ENCODE assay signal across 13 cellular contexts in genomic region chr18:42187611-42188378, GRCh38.
DNase-seq lines count a peak whose midpoint lies in the region; ATAC-seq and TF ChIP-seq lines count a peak whose summit lies in the region.
"Had no signal": no experiment of that assay in that cellular context is flagged by ENCODE, and none has a peak within 500 bp of the region (broad histone marks: within the 10 kb centered on the region; RNA-seq: fewer than 3 reads in every experiment).

No MANE protein-coding gene starts in this region.

- H3K4me2 ChIP-seq in trophoblast cell (ENCODE audit: low read length) = no peak overlapping the region

- H4K12ac ChIP-seq in trophoblast cell (ENCODE audit: low read depth, low read length) = no peak overlapping the region

- H3K4me1 Mint-ChIP-seq in activated naive CD4-positive, alpha-beta T cell treated with anti-CD3 and anti-CD28 coated beads for 36 hours (ENCODE audit: low read depth) = no peaks in the 10 kb centered on the region

- DNase-seq in trophoblast cell (no peak), HEK293T (ENCODE audit: extremely low spot score) (no peak)
- DNase-seq in stimulated activated naive CD8-positive, alpha-beta T cell treated with anti-CD3 and anti-CD28 coated beads, Interleukin-15, Interleukin-2, amounts not matched to agents 100 U/mL and 50 U/mL, for 24 hours = no peak
- no peak for DNase-seq in activated naive CD4-positive, alpha-beta T cell treated with anti-CD3 and anti-CD28 coated beads for 36 hours
- DNase-seq: HFFc6; stimulated activated CD4-positive, alpha-beta T cell treated with anti-CD3 and anti-CD28 coated beads, Interleukin-2, amount 100 ng/mL, for 24 hours; tibial artery had no signal

- H2BK5ac ChIP-seq in trophoblast cell (ENCODE audit: low read depth, low read length, poor library complexity) = no peak overlapping the region

- no peak overlapping the region for H2AFZ ChIP-seq in trophoblast cell (ENCODE audit: insufficient read depth, low read length, poor library complexity)

- no peak overlapping the region for H3K27ac Mint-ChIP-seq in activated naive CD4-positive, alpha-beta T cell treated with anti-CD3 and anti-CD28 coated beads for 36 hours
- H3K27ac Mint-ChIP-seq: HFFc6 had no signal

- intact Hi-C loops in activated naive CD4-positive, alpha-beta T cell treated with anti-CD3 and anti-CD28 coated beads for 36 hours (cut with micrococcal nuclease) = no loop called here

- no peaks in the 10 kb centered on the region for H3K36me3 ChIP-seq in trophoblast cell (ENCODE audit: control insufficient read depth in 1 of 2, insufficient read depth in 2 of 2, low read length in 2 of 2)
- H3K36me3 ChIP-seq: tibial artery had no signal

- WGBS in trophoblast cell (ENCODE audit: extremely low coverage, insufficient coverage, insufficient read length) = no CpG with 5 or more reads among the region's 4 CpGs

- no peaks in the 10 kb centered on the region for H3K79me2 ChIP-seq in trophoblast cell (ENCODE audit: control insufficient read depth, insufficient read depth, low read length, poor library complexity)

- TF ChIP-seq POLR2A in GM18505 (IDR thresholded peaks at IDR 0.05; ENCODE audit: borderline replicate concordance, extremely low read depth, insufficient read depth, insufficient read length) = no peak

- peak overlapping the region; percentile 9 for H2BK12ac ChIP-seq in trophoblast cell (ENCODE audit: low read length)

- H3K36me3 Mint-ChIP-seq in activated naive CD4-positive, alpha-beta T cell treated with anti-CD3 and anti-CD28 coated beads for 36 hours (ENCODE audit: low read depth) = no peaks in the 10 kb centered on the region

- CTCF ChIA-PET in HEK293T (lab: Yijun Ruan, JAX) = no interaction called here
- CTCF ChIA-PET in activated naive CD4-positive, alpha-beta T cell treated with anti-CD3 and anti-CD28 coated beads for 36 hours (lab: Charles Lee) = no interaction called here

- H3K9me3 ChIP-seq in trophoblast cell (ENCODE audit: insufficient read depth, low read depth, low read length) = peaks cover 4% of the 10 kb centered on the region
- H3K9me3 ChIP-seq: tibial artery had no signal

- H3K79me1 ChIP-seq in trophoblast cell (ENCODE audit: low read length) = peaks cover 11% of the 10 kb centered on the region

- no peak overlapping the region for H3K9ac ChIP-seq in trophoblast cell (ENCODE audit: low read length)

- POLR2A ChIA-PET in HEK293T (lab: Yijun Ruan, JAX) = no interaction called here

- H3K4me3 Mint-ChIP-seq in activated naive CD4-positive, alpha-beta T cell treated with anti-CD3 and anti-CD28 coated beads for 36 hours = no peak overlapping the region
- H3K4me3 Mint-ChIP-seq: HFFc6, nephron had no signal

- peak overlapping the region; percentile 11 for H4K91ac ChIP-seq in trophoblast cell (ENCODE audit: low read depth, low read length)

- no peak overlapping the region for H2BK120ac ChIP-seq in trophoblast cell (ENCODE audit: insufficient read depth, low read length, poor library complexity)

- H3K27me3 ChIP-seq in trophoblast cell (ENCODE audit: insufficient read depth, low read length) = no peaks in the 10 kb centered on the region
- H3K27me3 ChIP-seq: tibial artery had no signal

- H3K27me3 Mint-ChIP-seq in activated naive CD4-positive, alpha-beta T cell treated with anti-CD3 and anti-CD28 coated beads for 36 hours (ENCODE audit: low read depth) = no peaks in the 10 kb centered on the region

- ATAC-seq in GM19043 (IDR thresholded peaks at IDR 0.05; ENCODE audit: low read depth, unreplicated experiment) (peak; percentile 72), HG02623 (IDR thresholded peaks at IDR 0.05; ENCODE audit: unreplicated experiment) (peak; percentile 81), HG03558 (IDR thresholded peaks at IDR 0.05; ENCODE audit: extremely low read depth, unreplicated experiment) (peak; percentile 71), GM18505 (IDR thresholded peaks at IDR 0.05; ENCODE audit: unreplicated experiment) (no peak)
- no peak for ATAC-seq in stimulated activated naive CD8-positive, alpha-beta T cell treated with anti-CD3 and anti-CD28 coated beads, Interleukin-15, Interleukin-2, amounts not matched to agents 100 U/mL and 50 U/mL, for 24 hours
- ATAC-seq: activated CD4-positive, CD25-positive, alpha-beta regulatory T cell treated with anti-CD3 and anti-CD28 coated beads, Interleukin-2, amount 50 U/mL, for 24 hours had no signal

- H3K4me3 ChIP-seq in trophoblast cell (ENCODE audit: low read depth, low read length) = no peak overlapping the region
- H3K4me3 ChIP-seq: tibial artery had no signal

- H3K27ac ChIP-seq in trophoblast cell (ENCODE audit: low read depth, low read length) = no peak overlapping the region
- H3K27ac ChIP-seq: tibial artery had no signal

- no peak overlapping the region for H3K23ac ChIP-seq in trophoblast cell (ENCODE audit: low read length)

- H3K4ac ChIP-seq in trophoblast cell (ENCODE audit: low read depth, low read length) = no peak overlapping the region

- no peak overlapping the region for H2AK5ac ChIP-seq in trophoblast cell (ENCODE audit: low read length)

- no peak overlapping the region for H4K8ac ChIP-seq in trophoblast cell (ENCODE audit: low read depth, low read length)

- H3K9me3 Mint-ChIP-seq in activated naive CD4-positive, alpha-beta T cell treated with anti-CD3 and anti-CD28 coated beads for 36 hours = peaks cover 11% of the 10 kb centered on the region

- H3K4me1 ChIP-seq in trophoblast cell (ENCODE audit: control insufficient read depth in 1 of 2, insufficient read depth in 2 of 2, low read length in 2 of 2) = peaks cover 3 to 5% of the 10 kb centered on the region in 2 experiments

- no peak overlapping the region for H3K14ac ChIP-seq in trophoblast cell (ENCODE audit: low read length)

- H3K18ac ChIP-seq in trophoblast cell (ENCODE audit: low read length) = no peak overlapping the region

TF ChIP-seq in HEK293T, 16 proteins besides CTCF, POLR2A, EP300 and RAD21:
- TF ChIP-seq SP1 (IDR thresholded peaks at IDR 0.05) (no peak), TARDBP (IDR thresholded peaks at IDR 0.05) (no peak), L3MBTL2 (conservative IDR thresholded peaks at IDR 0.05) (no peak)

Comparison
In these comparisons a context has a peak if more than half of its experiments do, and no peak if none do; other contexts are left out.
1. ATAC-seq: peak in GM19043 (single experiment), HG02623 (single experiment) and HG03558 (single experiment); none in GM18505 (single experiment) and stimulated activated naive CD8-positive, alpha-beta T cell treated with anti-CD3 and anti-CD28 coated beads, Interleukin-15, Interleukin-2, amounts not matched to agents 100 U/mL and 50 U/mL, for 24 hours (single experiment).